In the genomic region with DNA sequence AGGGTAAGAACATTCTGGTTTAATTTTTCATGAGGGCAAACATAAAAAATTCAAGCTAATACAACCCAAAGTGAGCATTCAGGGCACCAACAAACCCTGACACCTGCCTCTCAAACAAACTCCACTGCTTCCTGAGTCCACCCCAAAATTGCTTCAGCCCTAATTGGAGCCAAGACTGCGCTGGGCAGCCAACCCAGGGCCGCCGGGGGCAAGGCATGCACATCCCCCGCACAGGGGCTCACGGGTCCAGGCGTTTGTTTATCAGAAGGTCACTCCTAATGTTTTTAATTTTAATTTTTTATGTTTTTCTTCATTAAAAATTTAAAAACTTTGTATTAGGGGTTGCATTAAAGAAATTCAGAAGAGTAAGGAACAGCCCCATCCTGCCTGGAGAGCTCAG, we compare ENCODE assay signal across 18 cellular contexts.
"Had no signal": no experiment of that assay in that cellular context is flagged by ENCODE, and none has a peak within 500 bp of the region (broad histone marks: within the 10 kb centered on the region; RNA-seq: fewer than 3 reads in every experiment).

No MANE protein-coding gene starts in this region.

- ATAC-seq: left cardiac atrium, left colon, left lobe of liver, left lung, left ventricle myocardium superior, lower lobe of right lung, mucosa of descending colon had no signal

- DNase-seq: hippocampal formation, hypothalamus, immature natural killer cell, kidney, kidney glomerular epithelial cell, left cardiac atrium, left colon, left lung, left ventricle myocardium inferior, left ventricle myocardium superior, lower lobe of right lung, mammary epithelial cell, mesenchymal stem cell, mesendoderm, midbrain, mucosa of descending colon, naive B cell had no signal
